21 cellular contexts compared by ENCODE assay signal in genomic region chr14:94690896-94691657, GRCh38.
"Had no signal": no experiment of that assay in that cellular context is flagged by ENCODE, and none has a peak within 500 bp of the region (broad histone marks: within the 10 kb centered on the region; RNA-seq: fewer than 3 reads in every experiment).

No MANE protein-coding gene starts in this region.

- DNase-seq: colonic mucosa; cortex of kidney; effector CD8-positive, alpha-beta T cell; effector memory CD8-positive, alpha-beta T cell; foreskin keratinocyte; hypothalamus; immature natural killer cell; islet precursor cell; kidney; kidney glomerular epithelial cell; left colon; left ventricle myocardium inferior; lower lobe of right lung; mesenchymal stem cell; mucosa of descending colon had no signal

- H3K4me1 Mint-ChIP-seq: immature natural killer cell had no signal

- H3K9me3 ChIP-seq: colonic mucosa, esophagus muscularis mucosa, gastroesophageal sphincter, heart left ventricle, left ventricle myocardium inferior, lower lobe of right lung, mucosa of descending colon had no signal

- H3K36me3 Mint-ChIP-seq: immature natural killer cell, mesothelial cell of epicardium had no signal

- H3K9me3 Mint-ChIP-seq: dendritic cell treated with granulocyte-macrophage colony-stimulating factor and Interleukin-4, amounts not matched to agents 40 ng/mL and 50 ng/mL, for 4 days; effector memory CD8-positive, alpha-beta T cell; immature natural killer cell; mesothelial cell of epicardium had no signal

- H3K4me3 ChIP-seq: colonic mucosa, esophagus muscularis mucosa, gastroesophageal sphincter, heart left ventricle, left ventricle myocardium inferior, lower lobe of right lung, mucosa of descending colon had no signal

- H3K4me1 ChIP-seq: colonic mucosa, foreskin keratinocyte had no signal

- ATAC-seq: effector memory CD8-positive, alpha-beta T cell; gastroesophageal sphincter; left colon; left lobe of liver; lower lobe of right lung; mucosa of descending colon had no signal

- H3K27me3 ChIP-seq: colonic mucosa, foreskin keratinocyte had no signal

- H3K4me3 Mint-ChIP-seq: dendritic cell treated with granulocyte-macrophage colony-stimulating factor and Interleukin-4, amounts not matched to agents 40 ng/mL and 50 ng/mL, for 4 days; effector memory CD8-positive, alpha-beta T cell; mesothelial cell of epicardium had no signal

- H3K36me3 ChIP-seq: colonic mucosa, esophagus muscularis mucosa, gastroesophageal sphincter, heart left ventricle, left ventricle myocardium inferior, lower lobe of right lung had no signal

- H3K27ac Mint-ChIP-seq: dendritic cell treated with granulocyte-macrophage colony-stimulating factor and Interleukin-4, amounts not matched to agents 40 ng/mL and 50 ng/mL, for 4 days; effector memory CD8-positive, alpha-beta T cell; immature natural killer cell; mesothelial cell of epicardium had no signal

- H3K27ac ChIP-seq: colonic mucosa, esophagus muscularis mucosa, foreskin keratinocyte, gastroesophageal sphincter, heart left ventricle, left ventricle myocardium inferior, lower lobe of right lung had no signal
